Comparison of ENCODE assay signal across 1 cellular context in genomic region chrX:153972368-153973126, GRCh38.
A peak's percentile ranks its signal among the peaks of the same experiment; 100 is the strongest.
TF ChIP-seq lines count a peak whose summit lies in the region.

Gene TMEM187 (plus strand): TSS chrX:153972754. CDS start chrX:153982063, 9,309 bp downstream.

TF ChIP-seq in K562, 482 proteins besides CTCF, POLR2A, EP300 and RAD21 (continued from another document and continues in another):
- TF ChIP-seq RNF219 (CRISPR knock-in tag; IDR thresholded peaks at IDR 0.05) (no peak), RERE (CRISPR knock-in tag; IDR thresholded peaks at IDR 0.05; ENCODE audit: borderline replicate concordance) (no peak), NUFIP1 (IDR thresholded peaks at IDR 0.05; ENCODE audit: partially characterized antibody) (no peak), ELF4 (CRISPR knock-in tag; IDR thresholded peaks at IDR 0.05) (no peak), NONO (IDR thresholded peaks at IDR 0.05; ENCODE audit: low read depth in 2 of 2, low read length in 1 of 2) (peak; percentile 13 to 57; a peak in 1 of 4 replicates), CEBPZ (IDR thresholded peaks at IDR 0.05; ENCODE audit: borderline replicate concordance, low read depth, low read length) (no peak), PCBP2 (IDR thresholded peaks at IDR 0.05; ENCODE audit: low read depth, low read length, poor library complexity, severe bottlenecking) (no peak), ZZZ3 (IDR thresholded peaks at IDR 0.05) (no peak), RBFOX2 (IDR thresholded peaks at IDR 0.05; ENCODE audit: low read depth, low read length) (peak; percentile 83), HMG20A (CRISPR knock-in tag; conservative IDR thresholded peaks at IDR 0.05) (no peak), ZBTB12 (CRISPR knock-in tag; IDR thresholded peaks at IDR 0.05) (peak; percentile 31; the same call in 1 of the 2 replicates), EHMT2 (IDR thresholded peaks at IDR 0.05) (no peak), RNF2 (IDR thresholded peaks at IDR 0.05) (0 out of 2 replicates have a peak, but pooled peaks have one; percentile 29), GTF2F1 (IDR thresholded peaks at IDR 0.05; ENCODE audit: low read depth, low read length) (peak; percentile 43; the same call in 1 of the 2 replicates), ESRRA (IDR thresholded peaks at IDR 0.05; ENCODE audit: borderline replicate concordance, low read depth) (peak; percentile 15; the same call in 1 of the 2 replicates), SMAD1 (IDR thresholded peaks at IDR 0.05; ENCODE audit: low read depth, low read length, partially characterized antibody) (no peak), GATAD2B (IDR thresholded peaks at IDR 0.05; ENCODE audit: borderline replicate concordance) (peak; percentile 20; the same call in 1 of the 2 replicates), SMAD4 (CRISPR knock-in tag; conservative IDR thresholded peaks at IDR 0.05) (peak; percentile 27), SMC3 (conservative IDR thresholded peaks at IDR 0.05; ENCODE audit: insufficient read depth, low read depth, low read length) (0 out of 2 replicates have a peak, but pooled peaks have one; percentile 2), ZFP1 (CRISPR knock-in tag; IDR thresholded peaks at IDR 0.05) (no peak), HMGN3 (IDR thresholded peaks at IDR 0.05; ENCODE audit: borderline replicate concordance, extremely low read depth, insufficient read length, low read depth, low read length) (peak; percentile 37), NRF1 (conservative IDR thresholded peaks at IDR 0.05 in 1 of 2, IDR thresholded peaks at IDR 0.05 in 1 of 2) (peak; percentile 93 to 95), ATF7 (IDR thresholded peaks at IDR 0.05) (0 out of 2 replicates have a peak, but pooled peaks have one; percentile 9), ETS1 (conservative IDR thresholded peaks at IDR 0.05; ENCODE audit: control insufficient read depth, low read depth, low read length) (0 out of 2 replicates have a peak, but pooled peaks have one; percentile 23), HNRNPUL1 (IDR thresholded peaks at IDR 0.05; ENCODE audit: low read length) (no peak), CXXC5 (CRISPR knock-in tag; IDR thresholded peaks at IDR 0.05) (peak; percentile 67; the same call in 1 of the 2 replicates), GTF2E2 (tag; IDR thresholded peaks at IDR 0.05) (no peak), FOXK1 (CRISPR knock-in tag; IDR thresholded peaks at IDR 0.05; ENCODE audit: borderline replicate concordance) (no peak), MXD1 (CRISPR knock-in tag; IDR thresholded peaks at IDR 0.05; ENCODE audit: borderline replicate concordance, poor library complexity, severe bottlenecking) (no peak), DIDO1 (tag; IDR thresholded peaks at IDR 0.05; ENCODE audit: low read depth) (no peak), SNIP1 (IDR thresholded peaks at IDR 0.05; ENCODE audit: low read depth) (no peak), TSHZ1 (CRISPR knock-in tag; IDR thresholded peaks at IDR 0.05) (no peak), OTX1 (CRISPR knock-in tag; IDR thresholded peaks at IDR 0.05) (no peak), ZNF766 (CRISPR knock-in tag; conservative IDR thresholded peaks at IDR 0.05) (no peak), CBX8 (IDR thresholded peaks at IDR 0.05; ENCODE audit: borderline replicate concordance, extremely low read depth, low read depth, low read length, poor library complexity, severe bottlenecking) (no peak), USF2 (CRISPR knock-in tag; IDR thresholded peaks at IDR 0.05) (no peak), KDM5B (IDR thresholded peaks at IDR 0.05; ENCODE audit: insufficient replicate concordance, low read depth, low read length) (peak; percentile 40), KAT2B (IDR thresholded peaks at IDR 0.05; ENCODE audit: low read depth, low read length) (no peak), CCNT2 (IDR thresholded peaks at IDR 0.05; ENCODE audit: borderline replicate concordance, extremely low read depth, insufficient read length, low read depth, low read length) (peak; percentile 82), ESRRB (CRISPR knock-in tag; IDR thresholded peaks at IDR 0.05; ENCODE audit: borderline replicate concordance) (no peak), ZNF561 (CRISPR knock-in tag; conservative IDR thresholded peaks at IDR 0.05) (no peak), MTF1 (CRISPR knock-in tag; IDR thresholded peaks at IDR 0.05; ENCODE audit: borderline replicate concordance) (no peak), NFE2 (IDR thresholded peaks at IDR 0.05; ENCODE audit: low read depth) (no peak), ZNF586 (CRISPR knock-in tag; conservative IDR thresholded peaks at IDR 0.05) (no peak), HNRNPK (IDR thresholded peaks at IDR 0.05; ENCODE audit: low read depth, low read length, poor library complexity, severe bottlenecking) (no peak), SIN3B (IDR thresholded peaks at IDR 0.05; ENCODE audit: low read depth) (0 out of 2 replicates have a peak, but pooled peaks have one; percentile 13), PHF8 (IDR thresholded peaks at IDR 0.05; ENCODE audit: borderline replicate concordance, low read length) (peak; percentile 54; the same call in 1 of the 2 replicates)
